In the genomic region with DNA sequence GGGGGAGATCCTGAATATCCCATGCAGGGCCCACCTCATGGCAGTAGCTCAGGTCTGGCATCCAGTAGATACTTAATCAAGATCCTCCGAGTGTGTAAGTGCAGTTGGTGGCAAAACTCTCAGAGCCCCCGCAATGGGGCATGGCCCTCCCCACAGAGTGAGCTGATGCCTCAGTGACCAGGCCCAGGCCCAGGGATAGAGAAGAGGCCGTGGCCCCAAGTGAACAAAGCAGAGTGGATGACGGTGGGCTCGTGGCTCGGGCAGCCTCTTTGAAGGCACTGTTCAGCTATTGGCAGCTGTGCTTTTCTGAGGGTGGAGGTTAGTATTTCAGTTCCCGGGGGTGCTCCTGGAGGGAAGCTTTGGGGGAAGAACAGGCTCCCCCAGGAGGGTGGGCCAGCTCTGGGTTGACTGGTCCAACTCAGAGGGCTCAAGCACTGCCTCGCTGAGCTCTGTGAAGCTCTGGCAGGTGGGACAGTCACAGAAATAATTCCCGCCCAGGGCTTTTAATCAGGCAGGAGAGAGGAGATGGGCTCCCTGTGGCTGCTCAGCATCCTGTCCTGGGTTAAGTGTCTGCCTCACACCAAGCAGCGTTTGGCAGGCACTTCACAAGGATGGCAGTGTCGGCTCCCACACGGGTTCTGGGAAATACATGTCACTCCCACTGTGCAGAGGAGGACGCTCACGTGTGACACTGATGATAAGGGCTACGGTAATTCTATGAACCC, we compare ENCODE assay signal across 25 cellular contexts.
"Had no signal": no experiment of that assay in that cellular context is flagged by ENCODE, and none has a peak within 500 bp of the region (broad histone marks: within the 10 kb centered on the region; RNA-seq: fewer than 3 reads in every experiment).

No MANE protein-coding gene starts in this region.

- H3K9me3 ChIP-seq: adrenal gland, esophagus squamous epithelium, heart right ventricle, left ventricle myocardium inferior, suprapubic skin, tibial nerve had no signal

- FAIRE-seq: TTC549 had no signal

- H3K27me3 ChIP-seq: adrenal gland, cardiac muscle cell, tibial nerve had no signal

- H3K4me1 Mint-ChIP-seq: activated B cell treated with CpG ODN at 0.5 μM for 24 hours; activated CD8-positive, alpha-beta memory T cell treated with anti-CD3 and anti-CD28 coated beads, Interleukin-2, amount 10 ng/mL, durations not matched to agents 7 days and 5 days; brain; nephron had no signal

- H3K9ac ChIP-seq: parathyroid adenoma had no signal

- H3K36me3 ChIP-seq: adrenal gland, cardiac muscle cell, esophagus squamous epithelium, heart right ventricle, left ventricle myocardium inferior, suprapubic skin, tibial nerve had no signal

- H2AFZ ChIP-seq: parathyroid adenoma had no signal

- H3K4me3 ChIP-seq: adrenal gland, cardiac muscle cell, esophagus squamous epithelium, heart right ventricle, left ventricle myocardium inferior, suprapubic skin, tibial nerve had no signal

- H3K79me2 ChIP-seq: parathyroid adenoma had no signal

- H3K36me3 Mint-ChIP-seq: activated CD8-positive, alpha-beta memory T cell treated with anti-CD3 and anti-CD28 coated beads, Interleukin-2, amount 10 ng/mL, durations not matched to agents 7 days and 5 days; activated naive CD8-positive, alpha-beta T cell; brain had no signal

- H3K27me3 Mint-ChIP-seq: activated B cell treated with CpG ODN at 0.5 μM for 24 hours; activated CD8-positive, alpha-beta memory T cell treated with anti-CD3 and anti-CD28 coated beads, Interleukin-2, amount 10 ng/mL, durations not matched to agents 7 days and 5 days; activated naive CD8-positive, alpha-beta T cell had no signal

- H3K4me3 Mint-ChIP-seq: activated B cell treated with CpG ODN at 0.5 μM for 24 hours; activated CD8-positive, alpha-beta memory T cell treated with anti-CD3 and anti-CD28 coated beads, Interleukin-2, amount 10 ng/mL, durations not matched to agents 7 days and 5 days; activated CD8-positive, alpha-beta T cell treated with anti-CD3 and anti-CD28 coated beads, Interleukin-2, amount 10 ng/mL, durations not matched to agents 7 days and 5 days; activated naive CD8-positive, alpha-beta T cell; activated T-cell treated with anti-CD3 and anti-CD28 coated beads, Interleukin-2, amount 50 U/mL, for 72 hours; brain; nephron; T-helper 1 cell treated with Interleukin-12 subunit alpha and Interleukin-12 subunit beta and Interleukin-4 antibody, amounts not matched to agents 30 μg/mL and 1 μg/mL, for 36 hours had no signal

- DNase-seq: activated B cell treated with CpG ODN at 0.5 μM for 24 hours; activated CD8-positive, alpha-beta memory T cell treated with anti-CD3 and anti-CD28 coated beads, Interleukin-2, amount 10 ng/mL, durations not matched to agents 7 days and 5 days; activated CD8-positive, alpha-beta T cell treated with anti-CD3 and anti-CD28 coated beads, Interleukin-2, amount 10 ng/mL, durations not matched to agents 7 days and 5 days; activated naive CD4-positive, alpha-beta T cell; activated T-cell treated with anti-CD3 and anti-CD28 coated beads for 4 hours; activated T-cell treated with anti-CD3 and anti-CD28 coated beads, Interleukin-2, amount 50 U/mL, for 72 hours; adrenal gland; esophagus squamous epithelium; foreskin melanocyte; heart right ventricle; kidney glomerular epithelial cell; left ventricle myocardium inferior; nucleus accumbens; right cardiac atrium; stimulated activated naive CD4-positive, alpha-beta T cell; T-helper 9 cell had no signal

- H3K9me3 Mint-ChIP-seq: activated B cell treated with CpG ODN at 0.5 μM for 24 hours; activated T-cell treated with anti-CD3 and anti-CD28 coated beads, Interleukin-2, amount 50 U/mL, for 72 hours; nephron; T-helper 1 cell treated with Interleukin-12 subunit alpha and Interleukin-12 subunit beta and Interleukin-4 antibody, amounts not matched to agents 30 μg/mL and 1 μg/mL, for 36 hours had no signal

- H3K27ac Mint-ChIP-seq: activated B cell treated with CpG ODN at 0.5 μM for 24 hours; activated CD8-positive, alpha-beta memory T cell treated with anti-CD3 and anti-CD28 coated beads, Interleukin-2, amount 10 ng/mL, durations not matched to agents 7 days and 5 days; activated CD8-positive, alpha-beta T cell treated with anti-CD3 and anti-CD28 coated beads, Interleukin-2, amount 10 ng/mL, durations not matched to agents 7 days and 5 days; activated naive CD8-positive, alpha-beta T cell; activated T-cell treated with anti-CD3 and anti-CD28 coated beads, Interleukin-2, amount 50 U/mL, for 72 hours; nephron; T-helper 1 cell treated with Interleukin-12 subunit alpha and Interleukin-12 subunit beta and Interleukin-4 antibody, amounts not matched to agents 30 μg/mL and 1 μg/mL, for 36 hours had no signal

- H3K4me1 ChIP-seq: adrenal gland, esophagus squamous epithelium, heart right ventricle, left ventricle myocardium inferior, parathyroid adenoma, suprapubic skin, tibial nerve had no signal

- H3K27ac ChIP-seq: adrenal gland, cardiac muscle cell, esophagus squamous epithelium, heart right ventricle, left ventricle myocardium inferior, parathyroid adenoma, suprapubic skin, tibial nerve had no signal

- ATAC-seq: activated CD8-positive, alpha-beta memory T cell treated with anti-CD3 and anti-CD28 coated beads, Interleukin-2, amount 10 ng/mL, durations not matched to agents 7 days and 5 days; activated CD8-positive, alpha-beta T cell treated with anti-CD3 and anti-CD28 coated beads, Interleukin-2, amount 10 ng/mL, durations not matched to agents 7 days and 5 days; activated T-cell treated with anti-CD3 and anti-CD28 coated beads, Interleukin-2, amount 50 U/mL, for 72 hours; heart right ventricle; right cardiac atrium had no signal
